In the genomic region with DNA sequence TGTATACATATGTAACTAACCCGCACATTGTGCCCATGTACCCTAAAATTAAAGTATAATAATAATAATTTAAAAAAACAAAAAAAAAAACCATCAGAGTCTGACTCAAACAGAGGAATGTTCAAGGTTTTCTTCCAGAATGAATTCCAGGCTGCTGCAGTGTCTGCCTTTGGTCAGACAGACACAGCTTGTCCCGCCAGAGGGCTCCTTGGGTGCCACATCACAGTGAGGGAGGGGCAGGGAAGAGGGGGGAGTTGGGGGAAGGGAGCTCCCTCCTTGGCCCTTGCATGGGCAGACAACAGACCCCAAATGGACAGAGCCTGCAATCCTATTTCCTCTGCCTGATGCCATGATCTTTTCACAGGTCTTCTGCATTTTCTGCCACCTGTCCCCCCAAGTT, we compare ENCODE assay signal across 1 cellular context.
TF ChIP-seq lines count a peak whose summit lies in the region.

No MANE protein-coding gene starts in this region.

TF ChIP-seq in SK-N-SH treated with all-trans-retinoic acid at 6 μM for 48 hours, 23 proteins besides CTCF, POLR2A, EP300 and RAD21 (continued from another document):
- TF ChIP-seq ZNF70 (CRISPR knock-in tag; IDR thresholded peaks at IDR 0.05): no peak
- TF ChIP-seq ZFP30 (CRISPR knock-in tag; IDR thresholded peaks at IDR 0.05): no peak
- TF ChIP-seq RARB (CRISPR knock-in tag; IDR thresholded peaks at IDR 0.05): no peak
- no peak for TF ChIP-seq ESRRG (CRISPR knock-in tag; IDR thresholded peaks at IDR 0.05)
- TF ChIP-seq, protein P1, sequence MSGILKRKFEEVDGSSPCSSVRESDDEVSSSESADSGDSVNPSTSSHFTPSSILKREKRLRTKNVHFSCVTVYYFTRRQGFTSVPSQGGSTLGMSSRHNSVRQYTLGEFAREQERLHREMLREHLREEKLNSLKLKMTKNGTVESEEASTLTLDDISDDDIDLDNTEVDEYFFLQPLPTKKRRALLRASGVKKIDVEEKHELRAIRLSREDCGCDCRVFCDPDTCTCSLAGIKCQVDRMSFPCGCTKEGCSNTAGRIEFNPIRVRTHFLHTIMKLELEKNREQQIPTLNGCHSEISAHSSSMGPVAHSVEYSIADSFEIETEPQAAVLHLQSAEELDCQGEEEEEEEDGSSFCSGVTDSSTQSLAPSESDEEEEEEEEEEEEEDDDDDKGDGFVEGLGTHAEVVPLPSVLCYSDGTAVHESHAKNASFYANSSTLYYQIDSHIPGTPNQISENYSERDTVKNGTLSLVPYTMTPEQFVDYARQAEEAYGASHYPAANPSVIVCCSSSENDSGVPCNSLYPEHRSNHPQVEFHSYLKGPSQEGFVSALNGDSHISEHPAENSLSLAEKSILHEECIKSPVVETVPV (CRISPR knock-in tag; IDR thresholded peaks at IDR 0.05): no peak
